In the genomic region with DNA sequence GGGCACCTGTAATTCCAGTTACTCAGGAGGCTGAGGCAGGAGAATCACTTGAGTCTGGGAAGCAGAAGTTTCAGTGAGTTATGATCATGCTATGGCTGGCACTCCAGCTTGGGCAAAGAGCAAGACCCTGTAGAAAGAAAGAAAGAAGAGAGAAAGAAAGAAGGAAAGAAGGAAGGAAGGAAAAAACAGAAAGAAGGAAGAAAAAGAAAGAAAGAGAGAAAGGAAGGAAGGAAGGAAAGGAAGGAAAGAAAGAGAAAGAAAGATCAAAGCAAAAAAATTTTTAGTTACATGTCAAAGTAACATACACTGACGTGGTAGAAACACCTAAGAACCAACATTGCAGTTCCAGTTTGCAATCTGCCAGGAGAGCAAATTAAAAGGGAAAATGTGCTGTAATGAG, we compare ENCODE assay signal across 25 cellular contexts.
DNase-seq lines count a peak whose midpoint lies in the region; ATAC-seq, FAIRE-seq and TF ChIP-seq lines count a peak whose summit lies in the region.
"Had no signal": no experiment of that assay in that cellular context is flagged by ENCODE, and none has a peak within 500 bp of the region (broad histone marks: within the 10 kb centered on the region; RNA-seq: fewer than 3 reads in every experiment).

No MANE protein-coding gene starts in this region.

- TF ChIP-seq CTCF in HEK293 (tag by site-specific recombination; IDR thresholded peaks at IDR 0.05) (no peak), K562 (IDR thresholded peaks at IDR 0.05 in 2 of 3, conservative IDR thresholded peaks at IDR 0.05 in 1 of 3; ENCODE audit: insufficient read depth in 2 of 3, low read depth in 1 of 3, low read length in 3 of 3) (no peak), nephron (IDR thresholded peaks at IDR 0.05; ENCODE audit: unreplicated experiment in 3 of 3) (no peak), neural progenitor cell (IDR thresholded peaks at IDR 0.05) (no peak), right atrium auricular region (IDR thresholded peaks at IDR 0.05) (no peak)

- H2AFZ ChIP-seq in K562 (ENCODE audit: low read depth, low read length) (no peak overlapping the region), neural progenitor cell (replicated peaks) (peak overlapping the region; percentile 17)

- 9% methylated on average over 1 of the region's 1 CpG for WGBS in K562 (ENCODE audit: insufficient coverage, low coverage, missing lambda C conversion rate)
- 93% methylated on average over 1 of the region's 1 CpG for WGBS in right cardiac atrium

- CTCF ChIA-PET in HEK293 (lab: Yijun Ruan, JAX): no interaction called here
- CTCF ChIA-PET in K562 (lab: Yijun Ruan, JAX; ENCODE audit: low intra/inter-chr PET ratio): no interaction called here

- no peak overlapping the region for H3K4me2 ChIP-seq in K562 (ENCODE audit: insufficient read depth, low read length)
- no peak overlapping the region for H3K4me2 ChIP-seq in neural progenitor cell
- H3K4me2 ChIP-seq: BLaER1 had no signal

- H3K9me1 ChIP-seq in K562 (ENCODE audit: control insufficient read depth, insufficient read depth, low read length): no peaks in the 10 kb centered on the region

- H3K79me2 ChIP-seq in K562 (ENCODE audit: control insufficient read depth, insufficient read depth, low read length) (no peaks in the 10 kb centered on the region), neural progenitor cell (ENCODE audit: low read depth) (no peaks in the 10 kb centered on the region)

- no peaks in the 10 kb centered on the region for H3F3A ChIP-seq in neural progenitor cell (ENCODE audit: low read depth)

- no peak for TF ChIP-seq EP300 in K562 (IDR thresholded peaks at IDR 0.05; ENCODE audit: low read length)

- ATAC-seq in K562: no peak
- ATAC-seq in right cardiac atrium: no peak

- TF ChIP-seq POLR2A in K562 (conservative IDR thresholded peaks at IDR 0.05): no peak

- no peaks in the 10 kb centered on the region for H3K9me3 ChIP-seq in HEK293 (ENCODE audit: control insufficient read depth, insufficient read depth, low read depth, low read length)
- H3K9me3 ChIP-seq in K562 (replicated peaks; ENCODE audit: control insufficient read depth, insufficient read depth, low read depth, low read length): no peaks in the 10 kb centered on the region
- no peaks in the 10 kb centered on the region for H3K9me3 ChIP-seq in neural progenitor cell (ENCODE audit: low read depth)
- H3K9me3 ChIP-seq in right cardiac atrium (ENCODE audit: control insufficient read depth, low read length): no peaks in the 10 kb centered on the region
- no peaks in the 10 kb centered on the region for H3K9me3 ChIP-seq in right atrium auricular region
- H3K9me3 ChIP-seq: BE2C, Caco-2 had no signal

- POLR2A ChIA-PET in HEK293 (lab: Yijun Ruan, JAX): no interaction called here
- POLR2A ChIA-PET in K562 (lab: Yijun Ruan, JAX): no interaction called here

- H3K4me3 Mint-ChIP-seq in nephron (no peak overlapping the region), neural progenitor cell (no peak overlapping the region)
- H3K4me3 Mint-ChIP-seq: CD14-positive monocyte; CD4-positive, alpha-beta memory T cell; CD4-positive, CD25-positive, alpha-beta regulatory T cell had no signal

- H3K27me3 Mint-ChIP-seq in nephron (ENCODE audit: low read depth) (peaks cover 17% of the 10 kb centered on the region), neural progenitor cell (ENCODE audit: insufficient read depth, low read depth) (peaks cover 6% of the 10 kb centered on the region)

- no TSS peak for BruUV-seq in K562 (replicated peaks; lab: Mats Ljungman, UMichigan)

- H4K20me1 ChIP-seq in K562 (replicated peaks; ENCODE audit: control insufficient read depth, insufficient read depth, low read length) (no peaks in the 10 kb centered on the region; the same call in 1 of the 2 replicates), neural progenitor cell (ENCODE audit: low read depth) (no peaks in the 10 kb centered on the region)
- H4K20me1 ChIP-seq: BLaER1 had no signal

- H3K9me3 Mint-ChIP-seq in nephron: no peaks in the 10 kb centered on the region
- peaks cover 3% of the 10 kb centered on the region for H3K9me3 Mint-ChIP-seq in neural progenitor cell
- H3K9me3 Mint-ChIP-seq: CD4-positive, alpha-beta memory T cell; CD4-positive, CD25-positive, alpha-beta regulatory T cell; CD8-positive, alpha-beta memory T cell had no signal

- in situ Hi-C loops in K562 (cut with MboI): no loop called here

- H3K9ac ChIP-seq in K562 (ENCODE audit: insufficient read depth in 1 of 2, low read depth in 2 of 2, low read length in 2 of 2) (no peak overlapping the region), neural progenitor cell (no peak overlapping the region)
- H3K9ac ChIP-seq: BLaER1 had no signal

- H3K4me1 ChIP-seq in HEK293 (ENCODE audit: control insufficient read depth, insufficient read depth, low read length): no peaks in the 10 kb centered on the region
- no peaks in the 10 kb centered on the region for H3K4me1 ChIP-seq in K562 (replicated peaks in 1 of 2; ENCODE audit: control insufficient read depth in 2 of 2, insufficient read depth in 2 of 2, low read length in 2 of 2)
- H3K4me1 ChIP-seq in neural progenitor cell: no peaks in the 10 kb centered on the region
- H3K4me1 ChIP-seq in right cardiac atrium (ENCODE audit: control insufficient read depth, insufficient read depth, low read length): no peaks in the 10 kb centered on the region
- no peaks in the 10 kb centered on the region for H3K4me1 ChIP-seq in right atrium auricular region
- H3K4me1 ChIP-seq: BE2C, Caco-2 had no signal

- H3K27ac Mint-ChIP-seq in nephron (peak overlapping the region in 2 of 3 experiments; percentile 65 to 66), neural progenitor cell (peak overlapping the region; percentile 18)
- H3K27ac Mint-ChIP-seq: CD4-positive, alpha-beta memory T cell; CD4-positive, CD25-positive, alpha-beta regulatory T cell; CD8-positive, alpha-beta memory T cell had no signal

- intact Hi-C loops in K562 (cut with micrococcal nuclease): no loop called here
- intact Hi-C loops in right cardiac atrium (cut with DNase I): no loop called here

- TF ChIP-seq RAD21 in K562 (CRISPR knock-in tag; conservative IDR thresholded peaks at IDR 0.05 in 1 of 2, IDR thresholded peaks at IDR 0.05 in 1 of 2): no peak

- no peak for FAIRE-seq in K562 (lab: Jason Lieb, UNC)
- FAIRE-seq: A204.1, D721Med, G401.6, GM12891, GM19239 had no signal

- H3K36me3 ChIP-seq in HEK293 (ENCODE audit: control insufficient read depth in 2 of 2, insufficient read depth in 1 of 2, low read length in 2 of 2) (no peaks in the 10 kb centered on the region), K562 (ENCODE audit: control insufficient read depth, insufficient read depth, low read length) (no peaks in the 10 kb centered on the region), neural progenitor cell (no peaks in the 10 kb centered on the region), right atrium auricular region (no peaks in the 10 kb centered on the region)
- H3K36me3 ChIP-seq: BE2C, BLaER1 had no signal

- H3K27ac ChIP-seq in HEK293 (ENCODE audit: extremely low read depth, low read depth, low read length) (no peak overlapping the region), K562 (ENCODE audit: extremely low read depth, low read depth, low read length) (no peak overlapping the region), neural progenitor cell (no peak overlapping the region), right cardiac atrium (ENCODE audit: low read length) (no peak overlapping the region), right atrium auricular region (no peak overlapping the region)
- H3K27ac ChIP-seq: BLaER1 had no signal

- no peaks in the 10 kb centered on the region for H3K36me3 Mint-ChIP-seq in nephron (ENCODE audit: low read depth)
- H3K36me3 Mint-ChIP-seq in neural progenitor cell: no peaks in the 10 kb centered on the region
- H3K36me3 Mint-ChIP-seq: CD14-positive monocyte; CD4-positive, alpha-beta memory T cell; CD4-positive, CD25-positive, alpha-beta regulatory T cell; CD8-positive, alpha-beta memory T cell had no signal

- H3K4me3 ChIP-seq in HEK293 (ENCODE audit: low read depth, low read length) (no peak overlapping the region), K562 (no peak overlapping the region), neural progenitor cell (no peak overlapping the region), right cardiac atrium (ENCODE audit: low read length) (no peak overlapping the region), right atrium auricular region (no peak overlapping the region)
- H3K4me3 ChIP-seq: BLaER1 had no signal

- H3K27me3 ChIP-seq in K562 (ENCODE audit: control insufficient read depth in 2 of 2, insufficient read depth in 2 of 2, low read length in 2 of 2) (peaks cover 27 to 29% of the 10 kb centered on the region in 2 experiments), neural progenitor cell (no peaks in the 10 kb centered on the region), right cardiac atrium (ENCODE audit: control insufficient read depth, insufficient read depth) (no peaks in the 10 kb centered on the region), right atrium auricular region (no peaks in the 10 kb centered on the region)
- H3K27me3 ChIP-seq: BE2C, BLaER1 had no signal

- DNase-seq in K562 (ENCODE audit: extremely low read depth in 1 of 4, low spot score in 3 of 4) (no peak), neural progenitor cell (ENCODE audit: low spot score) (no peak), right cardiac atrium (no peak), right atrium auricular region (ENCODE audit: low spot score) (no peak), NCI-H2171 (lab: John Stamatoyannopoulos, UW) (no peak)
- DNase-seq: 8988T; ACHN; BE2C; C1 segment of cervical spinal cord; Caco-2; Calu3; CD4-positive, alpha-beta memory T cell; CD4-positive, CD25-positive, alpha-beta regulatory T cell; CD8-positive, alpha-beta memory T cell; DMS79 treated with DMSO at 0.1 percent for 48 hours; GF-D8 had no signal

- peaks cover 37% of the 10 kb centered on the region for H3K4me1 Mint-ChIP-seq in nephron
- peaks cover 10% of the 10 kb centered on the region for H3K4me1 Mint-ChIP-seq in neural progenitor cell
- H3K4me1 Mint-ChIP-seq: CD14-positive monocyte; CD4-positive, alpha-beta memory T cell; CD4-positive, CD25-positive, alpha-beta regulatory T cell; CD8-positive, alpha-beta memory T cell had no signal

TF ChIP-seq in HEK293, 187 proteins besides CTCF, POLR2A, EP300 and RAD21 (continues in another document):
- TF ChIP-seq ZNF660 (tag by site-specific recombination; IDR thresholded peaks at IDR 0.05): no peak
- TF ChIP-seq SCRT1 (tag by site-specific recombination; IDR thresholded peaks at IDR 0.05; ENCODE audit: borderline replicate concordance): no peak
- no peak for TF ChIP-seq ZNF626 (tag by site-specific recombination; IDR thresholded peaks at IDR 0.05)
- TF ChIP-seq SALL2 (tag by site-specific recombination; IDR thresholded peaks at IDR 0.05; ENCODE audit: borderline replicate concordance): no peak
- peak; percentile 60 for TF ChIP-seq ZNF366 (tag by site-specific recombination; conservative IDR thresholded peaks at IDR 0.05)

TF ChIP-seq in K562, 482 proteins besides CTCF, POLR2A, EP300 and RAD21 (continues in another document):
- TF ChIP-seq GATAD2A (IDR thresholded peaks at IDR 0.05): no peak
